9 cellular contexts compared by ENCODE assay signal in genomic region chr2:114550895-114551793, GRCh38.
DNase-seq lines count a peak whose midpoint lies in the region; ATAC-seq and TF ChIP-seq lines count a peak whose summit lies in the region.
"Had no signal": no experiment of that assay in that cellular context is flagged by ENCODE, and none has a peak within 500 bp of the region (broad histone marks: within the 10 kb centered on the region; RNA-seq: fewer than 3 reads in every experiment).

No MANE protein-coding gene starts in this region.

- TF ChIP-seq POLR2A in esophagus squamous epithelium (IDR thresholded peaks at IDR 0.05): no peak

- no peaks in the 10 kb centered on the region for H3K36me3 Mint-ChIP-seq in neural progenitor cell

- H3K27me3 Mint-ChIP-seq in neural progenitor cell (ENCODE audit: insufficient read depth, low read depth): no peaks in the 10 kb centered on the region
- H3K27me3 Mint-ChIP-seq: central memory CD8-positive, alpha-beta T cell had no signal

- H3K27ac ChIP-seq in A673 (ENCODE audit: low read depth, low read length, poor library complexity, severe bottlenecking) (no peak overlapping the region), SJCRH30 (no peak overlapping the region), esophagus squamous epithelium (no peak overlapping the region), neural progenitor cell (no peak overlapping the region)

- H3K4me1 Mint-ChIP-seq in neural progenitor cell: peaks cover 7% of the 10 kb centered on the region
- H3K4me1 Mint-ChIP-seq: central memory CD8-positive, alpha-beta T cell had no signal

- no peaks in the 10 kb centered on the region for H3K79me2 ChIP-seq in neural progenitor cell (ENCODE audit: low read depth)

- H3K9me3 Mint-ChIP-seq in neural progenitor cell: no peaks in the 10 kb centered on the region
- H3K9me3 Mint-ChIP-seq: central memory CD8-positive, alpha-beta T cell had no signal

- no peak overlapping the region for H3K4me3 ChIP-seq in A673 (ENCODE audit: low read depth, low read length, poor library complexity, severe bottlenecking)
- H3K4me3 ChIP-seq in GM12864 (ENCODE audit: low read depth, low read length): no peak overlapping the region
- no peak overlapping the region for H3K4me3 ChIP-seq in SJCRH30
- no peak overlapping the region for H3K4me3 ChIP-seq in esophagus squamous epithelium
- no peak overlapping the region for H3K4me3 ChIP-seq in neural progenitor cell

- H3K9me3 ChIP-seq in A673 (ENCODE audit: low read depth, low read length, poor library complexity, severe bottlenecking) (no peaks in the 10 kb centered on the region), SJCRH30 (replicated peaks) (no peaks in the 10 kb centered on the region), esophagus squamous epithelium (no peaks in the 10 kb centered on the region), neural progenitor cell (ENCODE audit: low read depth) (no peaks in the 10 kb centered on the region)

- 36 to 40% methylated on average over 5 of the region's 5 CpGs for whole genome bisulfite sequencing in esophagus squamous epithelium, 2 donors

- H3F3A ChIP-seq in neural progenitor cell (ENCODE audit: low read depth): no peaks in the 10 kb centered on the region

- TF ChIP-seq CTCF in A673 (conservative IDR thresholded peaks at IDR 0.05; ENCODE audit: low read depth, low read length): peak; percentile 60
- peak; percentile 61 for TF ChIP-seq CTCF in GM12864 (IDR thresholded peaks at IDR 0.05; ENCODE audit: low read depth, low read length, missing control alignments)
- TF ChIP-seq CTCF in esophagus squamous epithelium (IDR thresholded peaks at IDR 0.05): peak in 5 of 6 experiments; percentile 16 to 64 (median 44)
- TF ChIP-seq CTCF in neural progenitor cell (IDR thresholded peaks at IDR 0.05): peak; percentile 78

- no TSS peak for BruUV-seq in A673 (replicated peaks; lab: Mats Ljungman, UMichigan)

- H3K4me3 Mint-ChIP-seq in neural progenitor cell: no peak overlapping the region
- H3K4me3 Mint-ChIP-seq: central memory CD8-positive, alpha-beta T cell had no signal

- H3K4me2 ChIP-seq in neural progenitor cell: no peak overlapping the region

- ATAC-seq in GM21526 (IDR thresholded peaks at IDR 0.05; ENCODE audit: low FRiP score, unreplicated experiment): no peak
- ATAC-seq in HG03457 (IDR thresholded peaks at IDR 0.05; ENCODE audit: unreplicated experiment): no peak

- peak overlapping the region; percentile 69 for H2AFZ ChIP-seq in neural progenitor cell (replicated peaks)

- CTCF ChIA-PET in A673 (lab: Charles Lee): interaction anchor here (0.7 to 1.1 kb wide), 2 partner anchors 574 to 794 kb away, joined by 3 to 5 read pairs; no protein-coding TSS in a partner anchor

- intact Hi-C loops in A673 (cut with micrococcal nuclease; ENCODE audit: unreplicated experiment): no loop called here
- intact Hi-C loops in esophagus squamous epithelium (cut with DNase I): no loop called here

- no peak overlapping the region for H3K9ac ChIP-seq in neural progenitor cell

- POLR2A ChIA-PET in A673 (lab: Charles Lee; ENCODE audit: low non-redundant PET): no interaction called here

- H3K27me3 ChIP-seq in A673 (replicated peaks; ENCODE audit: insufficient read depth, low read depth, low read length, poor library complexity) (no peaks in the 10 kb centered on the region), SJCRH30 (no peaks in the 10 kb centered on the region), esophagus squamous epithelium (peaks cover 0 to 9% (median 0%) of the 10 kb centered on the region in 4 donors), neural progenitor cell (no peaks in the 10 kb centered on the region)

- peak; percentile 45 for DNase-seq in A673 (ENCODE audit: low spot score)
- peak; percentile 3 for DNase-seq in GM12864 (ENCODE audit: low read depth)
- peak; percentile 36 for DNase-seq in LoVo (ENCODE audit: low spot score)
- peak; percentile 67 to 85 for DNase-seq in SJCRH30
- DNase-seq in esophagus squamous epithelium (lab: John Stamatoyannopoulos, UW): no peak
- DNase-seq in neural progenitor cell (ENCODE audit: low spot score): peak; percentile 77

- no peaks in the 10 kb centered on the region for H4K20me1 ChIP-seq in neural progenitor cell (ENCODE audit: low read depth)

- no peaks in the 10 kb centered on the region for H3K4me1 ChIP-seq in A673 (ENCODE audit: insufficient read depth, low read length, poor library complexity, severe bottlenecking)
- no peaks in the 10 kb centered on the region for H3K4me1 ChIP-seq in SJCRH30
- no peaks in the 10 kb centered on the region for H3K4me1 ChIP-seq in esophagus squamous epithelium
- no peaks in the 10 kb centered on the region for H3K4me1 ChIP-seq in neural progenitor cell

- H3K36me3 ChIP-seq in A673 (ENCODE audit: insufficient read depth, low read length, poor library complexity, severe bottlenecking) (no peaks in the 10 kb centered on the region), SJCRH30 (no peaks in the 10 kb centered on the region), esophagus squamous epithelium (no peaks in the 10 kb centered on the region), neural progenitor cell (no peaks in the 10 kb centered on the region)

- H3K27ac Mint-ChIP-seq in neural progenitor cell: no peak overlapping the region
